Comparison of ENCODE assay signal across 20 cellular contexts in the genomic region with DNA sequence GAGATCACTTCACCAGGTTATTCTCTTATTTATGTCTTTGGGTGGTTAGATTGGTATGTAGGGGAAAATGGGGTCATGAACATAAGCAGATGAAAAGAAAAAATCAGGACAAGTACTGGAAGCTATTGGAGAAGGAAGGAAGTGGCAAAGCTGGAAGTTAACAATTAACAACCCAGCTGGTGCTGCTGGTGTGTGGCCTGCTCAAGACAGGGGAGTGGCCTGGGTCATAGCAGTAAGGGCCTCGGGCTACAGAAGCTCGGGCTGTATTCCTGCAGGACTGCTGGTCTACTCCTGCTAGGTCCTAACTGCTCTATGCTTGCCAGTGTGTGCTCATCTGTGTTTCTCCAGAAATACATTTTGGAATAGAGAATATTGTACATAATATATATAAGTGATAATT. TPM values are rescaled to one million over a fixed set of nuclear protein-coding genes. Genes with fewer than 3 reads are reported as not detected.
DNase-seq lines count a peak whose midpoint lies in the region; ATAC-seq, FAIRE-seq and TF ChIP-seq lines count a peak whose summit lies in the region.
"Had no signal": no experiment of that assay in that cellular context is flagged by ENCODE, and none has a peak within 500 bp of the region (broad histone marks: within the 10 kb centered on the region; RNA-seq: fewer than 3 reads in every experiment).

No MANE protein-coding gene starts in this region.

- H3K27ac ChIP-seq in HepG2 (ENCODE audit: extremely low read length, insufficient read depth, low read length), result no peak overlapping the region
- no peak overlapping the region for H3K27ac ChIP-seq in right lobe of liver
- no peak overlapping the region for H3K27ac ChIP-seq in colonic mucosa
- no peak overlapping the region for H3K27ac ChIP-seq in upper lobe of right lung
- H3K27ac ChIP-seq: breast epithelium, tibial artery had no signal

- peak; percentile 75 for ATAC-seq in HepG2
- ATAC-seq in right lobe of liver, result no peak
- peak; percentile 26 for ATAC-seq in left lobe of liver
- ATAC-seq in upper lobe of right lung, result peak; percentile 91
- no peak for ATAC-seq in GM21381 (IDR thresholded peaks at IDR 0.05; ENCODE audit: unreplicated experiment)
- no peak for ATAC-seq in HG03354 (IDR thresholded peaks at IDR 0.05; ENCODE audit: poor library complexity, severe bottlenecking, unreplicated experiment)
- ATAC-seq: stimulated activated effector memory CD8-positive, alpha-beta T cell treated with anti-CD3 and anti-CD28 coated beads, Interleukin-12 subunit alpha, Interleukin-12 subunit beta, amount 100 ng/mL, for 72 hours had no signal

- H3K9me3 Mint-ChIP-seq in activated CD4-positive, alpha-beta memory T cell treated with anti-CD3 and anti-CD28 coated beads, Interleukin-2, amount 10 ng/mL, durations not matched to agents 7 days and 5 days, result no peaks in the 10 kb centered on the region
- H3K9me3 Mint-ChIP-seq: activated naive CD4-positive, alpha-beta T cell treated with anti-CD3 and anti-CD28 coated beads, Interleukin-2, amount 10 ng/mL, durations not matched to agents 7 days and 5 days; CD4-positive, CD25-positive, alpha-beta regulatory T cell; IgD-negative memory B cell; stimulated activated effector memory CD8-positive, alpha-beta T cell treated with anti-CD3 and anti-CD28 coated beads, Interleukin-12 subunit alpha, Interleukin-12 subunit beta, amount 100 ng/mL, for 72 hours had no signal

- in situ Hi-C loops in HepG2 (cut with HindIII; ENCODE audit: extremely low pct_ligation_motif_present, low pct_unique_long_range_greater_than_20kb), result no loop called here

- POLR2A ChIA-PET in HepG2 (lab: Yijun Ruan, JAX), result no interaction called here
- POLR2A ChIA-PET in activated CD4-positive, alpha-beta memory T cell treated with anti-CD3 and anti-CD28 coated beads, Interleukin-2, amount 10 ng/mL, durations not matched to agents 7 days and 5 days (lab: Charles Lee), result interaction anchor here (1.6 to 2.0 kb wide), 2 partner anchors 17 to 20 kb away, joined by 4 to 7 read pairs; a partner anchor contains a TSS

- TF ChIP-seq POLR2A in HepG2 (IDR thresholded peaks at IDR 0.05; ENCODE audit: insufficient read depth in 1 of 2, low read depth in 2 of 2, low read length in 2 of 2) (no peak), right lobe of liver (IDR thresholded peaks at IDR 0.05) (no peak)

- 53% methylated on average over 2 of the region's 2 CpGs for WGBS in HepG2 (ENCODE audit: low lambda C conversion rate)
- no CpG with 5 or more reads among the region's 2 CpGs for WGBS in right lobe of liver (ENCODE audit: insufficient coverage, low coverage, low lambda C conversion rate, missing lambda C conversion rate)

- no peak for TF ChIP-seq CTCF in HepG2 (CRISPR knock-in tag; IDR thresholded peaks at IDR 0.05)
- TF ChIP-seq CTCF in right lobe of liver (IDR thresholded peaks at IDR 0.05), result no peak
- TF ChIP-seq CTCF in colonic mucosa (IDR thresholded peaks at IDR 0.05), result no peak
- no peak for TF ChIP-seq CTCF in upper lobe of right lung (IDR thresholded peaks at IDR 0.05)

- intact Hi-C loops in HepG2 (cut with micrococcal nuclease; ENCODE audit: unreplicated experiment) (no loop called here), right lobe of liver (cut with DNase I) (no loop called here), colonic mucosa (cut with DNase I) (no loop called here), upper lobe of right lung (cut with DNase I) (no loop called here)

- BruUV-seq in HepG2 (replicated peaks; lab: Mats Ljungman, UMichigan), result no TSS peak

- H3K4me1 ChIP-seq in HepG2 (ENCODE audit: insufficient read depth, low read length), result no peaks in the 10 kb centered on the region
- no peaks in the 10 kb centered on the region for H3K4me1 ChIP-seq in right lobe of liver
- peaks cover 6% of the 10 kb centered on the region for H3K4me1 ChIP-seq in colonic mucosa
- peaks cover 24% of the 10 kb centered on the region for H3K4me1 ChIP-seq in upper lobe of right lung
- H3K4me1 ChIP-seq: breast epithelium had no signal

- CTCF ChIA-PET in HepG2 (lab: Yijun Ruan, JAX; ENCODE audit: low intra/inter-chr PET ratio, low total read pairs), result no interaction called here
- CTCF ChIA-PET in activated CD4-positive, alpha-beta memory T cell treated with anti-CD3 and anti-CD28 coated beads, Interleukin-2, amount 10 ng/mL, durations not matched to agents 7 days and 5 days (lab: Charles Lee), result no interaction called here

- H3K9ac ChIP-seq in HepG2 (ENCODE audit: insufficient read depth, low read depth, low read length), result no peak overlapping the region
- no peak overlapping the region for H3K9ac ChIP-seq in colonic mucosa (ENCODE audit: low read depth in 2 of 2, low read length in 2 of 2)

- H3K36me3 Mint-ChIP-seq in activated CD4-positive, alpha-beta memory T cell treated with anti-CD3 and anti-CD28 coated beads, Interleukin-2, amount 10 ng/mL, durations not matched to agents 7 days and 5 days (ENCODE audit: low read depth), result peaks cover 78% of the 10 kb centered on the region

- no peaks in the 10 kb centered on the region for H3K27me3 Mint-ChIP-seq in activated CD4-positive, alpha-beta memory T cell treated with anti-CD3 and anti-CD28 coated beads, Interleukin-2, amount 10 ng/mL, durations not matched to agents 7 days and 5 days
- H3K27me3 Mint-ChIP-seq: activated naive CD4-positive, alpha-beta T cell treated with anti-CD3 and anti-CD28 coated beads, Interleukin-2, amount 10 ng/mL, durations not matched to agents 7 days and 5 days; CD4-positive, CD25-positive, alpha-beta regulatory T cell; IgD-negative memory B cell had no signal

- TF ChIP-seq EP300 in HepG2 (IDR thresholded peaks at IDR 0.05; ENCODE audit: low read depth in 2 of 2, low read length in 2 of 2) (no peak), HepG2 (CRISPR knock-in tag; IDR thresholded peaks at IDR 0.05; ENCODE audit: borderline replicate concordance) (no peak)

- peak; percentile 32 for DNase-seq in HepG2 (ENCODE audit: low spot score)
- no peak for DNase-seq in right lobe of liver
- peak; percentile 78 for DNase-seq in colonic mucosa
- DNase-seq in left lobe of liver (ENCODE audit: low spot score), result no peak
- DNase-seq in upper lobe of right lung, result no peak
- DNase-seq in activated CD4-positive, alpha-beta memory T cell treated with anti-CD3 and anti-CD28 coated beads, Interleukin-2, amount 10 ng/mL, durations not matched to agents 7 days and 5 days, result no peak
- DNase-seq: activated CD4-positive, alpha-beta T cell treated with anti-CD3 and anti-CD28 coated beads for 1 hour; activated CD8-positive, alpha-beta memory T cell treated with anti-CD3 and anti-CD28 coated beads, Interleukin-2, amount 50 U/mL, for 4 hours; activated naive CD4-positive, alpha-beta T cell treated with anti-CD3 and anti-CD28 coated beads, Interleukin-2, amount 10 ng/mL, durations not matched to agents 7 days and 5 days; CD4-positive, CD25-positive, alpha-beta regulatory T cell; effector CD8-positive, alpha-beta T cell; NCI-H2107; tibial artery had no signal

- no peak for FAIRE-seq in HepG2 (lab: Jason Lieb, UNC)
- FAIRE-seq: A204.1, GM12891 had no signal

- H3K4me1 Mint-ChIP-seq in activated CD4-positive, alpha-beta memory T cell treated with anti-CD3 and anti-CD28 coated beads, Interleukin-2, amount 10 ng/mL, durations not matched to agents 7 days and 5 days, result no peaks in the 10 kb centered on the region
- H3K4me1 Mint-ChIP-seq: activated naive CD4-positive, alpha-beta T cell treated with anti-CD3 and anti-CD28 coated beads, Interleukin-2, amount 10 ng/mL, durations not matched to agents 7 days and 5 days had no signal

- H3K36me3 ChIP-seq in HepG2 (replicated peaks in 1 of 2; ENCODE audit: control insufficient read depth in 1 of 2, insufficient read depth in 2 of 2, low read length in 2 of 2) (peaks cover 6 to 25% of the 10 kb centered on the region in 2 experiments), right lobe of liver (peaks cover 0 to 38% (median 8%) of the 10 kb centered on the region in 4 donors), colonic mucosa (no peaks in the 10 kb centered on the region), upper lobe of right lung (peaks cover 79% of the 10 kb centered on the region)

- no peaks in the 10 kb centered on the region for H4K20me1 ChIP-seq in HepG2 (ENCODE audit: insufficient read depth, low read length)

- H3K27ac Mint-ChIP-seq in activated CD4-positive, alpha-beta memory T cell treated with anti-CD3 and anti-CD28 coated beads, Interleukin-2, amount 10 ng/mL, durations not matched to agents 7 days and 5 days, result no peak overlapping the region
- H3K27ac Mint-ChIP-seq: activated naive CD4-positive, alpha-beta T cell treated with anti-CD3 and anti-CD28 coated beads, Interleukin-2, amount 10 ng/mL, durations not matched to agents 7 days and 5 days had no signal

- H3K9me3 ChIP-seq in HepG2 (ENCODE audit: low read length) (no peaks in the 10 kb centered on the region), right lobe of liver (no peaks in the 10 kb centered on the region), colonic mucosa (no peaks in the 10 kb centered on the region), upper lobe of right lung (no peaks in the 10 kb centered on the region)
- H3K9me3 ChIP-seq: breast epithelium, tibial artery had no signal

- no peak overlapping the region for H2AFZ ChIP-seq in HepG2 (ENCODE audit: low read length)

- no peaks in the 10 kb centered on the region for H3K79me2 ChIP-seq in HepG2 (ENCODE audit: insufficient read depth, low read length)

- no peak overlapping the region for H3K4me2 ChIP-seq in HepG2 (ENCODE audit: low read depth, low read length)

- H3K27me3 ChIP-seq in HepG2 (ENCODE audit: control insufficient read depth in 1 of 2, insufficient read depth in 2 of 2, low read length in 2 of 2) (no peaks in the 10 kb centered on the region), right lobe of liver (no peaks in the 10 kb centered on the region), colonic mucosa (no peaks in the 10 kb centered on the region), upper lobe of right lung (no peaks in the 10 kb centered on the region)
- H3K27me3 ChIP-seq: breast epithelium, tibial artery had no signal

- no peak for TF ChIP-seq RAD21 in HepG2 (CRISPR knock-in tag; IDR thresholded peaks at IDR 0.05)

- no peak overlapping the region for H3K4me3 Mint-ChIP-seq in activated CD4-positive, alpha-beta memory T cell treated with anti-CD3 and anti-CD28 coated beads, Interleukin-2, amount 10 ng/mL, durations not matched to agents 7 days and 5 days
- H3K4me3 Mint-ChIP-seq: activated naive CD4-positive, alpha-beta T cell treated with anti-CD3 and anti-CD28 coated beads, Interleukin-2, amount 10 ng/mL, durations not matched to agents 7 days and 5 days; CD4-positive, CD25-positive, alpha-beta regulatory T cell; IgD-negative memory B cell; stimulated activated effector memory CD8-positive, alpha-beta T cell treated with anti-CD3 and anti-CD28 coated beads, Interleukin-12 subunit alpha, Interleukin-12 subunit beta, amount 100 ng/mL, for 72 hours had no signal

- H3K4me3 ChIP-seq in HepG2 (replicated peaks in 1 of 3; ENCODE audit: insufficient read depth in 1 of 3, low read depth in 2 of 3, low read length in 3 of 3) (no peak overlapping the region), right lobe of liver (no peak overlapping the region), colonic mucosa (no peak overlapping the region), upper lobe of right lung (no peak overlapping the region)
- H3K4me3 ChIP-seq: breast epithelium, tibial artery had no signal

RNA-seq across cellular contexts. Expression of a gene that starts 19.6 kb away (rescaled TPM):
- total RNA-seq in HepG2 (2016; rRNA removed; fragmentation: Illumina TruSeq; extraction: Trizol) (3.4 and 4.0 TPM in 2 replicates), right lobe of liver (1 to 10 TPM; 2.0 to 5.3 (median 2.8) TPM), colonic mucosa (10 to 100 TPM; 23.9 to 32.2 TPM), left lobe of liver (3.1 TPM), upper lobe of right lung (39.5 TPM)
- 0.44 and 0.51 TPM in 2 replicates for total RNA-seq in HepG2 (2016; cell fraction: cytosol; rRNA removed; fragmentation: Illumina TruSeq; extraction: Trizol; ENCODE audit: low read depth)
- 3.1 and 4.3 TPM in 2 replicates for total RNA-seq in HepG2 (2016; cell fraction: insoluble cytoplasmic fraction; rRNA removed; fragmentation: Illumina TruSeq; extraction: Trizol)
- total RNA-seq in HepG2 (2016; cell fraction: membrane; rRNA removed; fragmentation: Illumina TruSeq; extraction: Trizol), result 1.4 and 2.1 TPM in 2 replicates
- total RNA-seq in HepG2 (2016; cell fraction: nucleus; rRNA removed; fragmentation: Illumina TruSeq; extraction: Trizol), result 7.4 and 7.5 TPM in 2 replicates
- polyA plus RNA-seq in HepG2 (2011; rRNA removed), result 8.4 and 10.8 TPM in 2 replicates
- polyA plus RNA-seq in HepG2 (2011; cell fraction: cytosol; rRNA removed), result 5.9 and 6.1 TPM in 2 replicates
- 11.9 and 15.8 TPM in 2 replicates for polyA plus RNA-seq in HepG2 (2011; cell fraction: nucleus; rRNA removed)
- polyA plus RNA-seq in HepG2 (2012), result 4.5 and 4.6 TPM in 2 replicates
- polyA plus RNA-seq in HepG2 (2016; cell fraction: cytosol; fragmentation: Illumina TruSeq; extraction: Trizol; ENCODE audit: low read depth), result 0.19 and 0.22 TPM in 2 replicates
- polyA plus RNA-seq in HepG2 (2016; cell fraction: insoluble cytoplasmic fraction; fragmentation: Illumina TruSeq; extraction: Trizol; ENCODE audit: low read depth), result 2.5 and 2.8 TPM in 2 replicates
- polyA plus RNA-seq in HepG2 (2016; cell fraction: membrane; fragmentation: Illumina TruSeq; extraction: Trizol; ENCODE audit: low read depth), result 0.60 and 1.1 TPM in 2 replicates
- 8.3 and 9.2 TPM in 2 replicates for polyA plus RNA-seq in HepG2 (2016; cell fraction: nucleus; fragmentation: Illumina TruSeq; extraction: Trizol; ENCODE audit: insufficient read depth, low read depth)
- 15.9 and 18.7 TPM in 2 replicates for polyA minus RNA-seq in HepG2 (2011; rRNA and poly(A)+ RNA removed; ENCODE audit: low replicate concordance)
- 4.0 and 4.7 TPM in 2 replicates for polyA minus RNA-seq in HepG2 (2011; cell fraction: cytosol; rRNA and poly(A)+ RNA removed)
- polyA minus RNA-seq in HepG2 (2011; cell fraction: nucleus; rRNA and poly(A)+ RNA removed), result 21.9 and 26.4 TPM in 2 replicates
- 10 to 100 TPM; 16.2 to 18.6 TPM for total RNA-seq in activated CD4-positive, alpha-beta memory T cell treated with anti-CD3 and anti-CD28 coated beads, Interleukin-2, amount 10 ng/mL, durations not matched to agents 7 days and 5 days

Comparison
In these comparisons a context has a peak if more than half of its experiments do, and no peak if none do; other contexts are left out.
1. ATAC-seq: peak in HepG2 (single experiment), left lobe of liver (single experiment) and upper lobe of right lung (single experiment); none in right lobe of liver (0 of 4), GM21381 (single experiment) and HG03354 (single experiment).
2. DNase-seq: peak in HepG2 (single experiment) and colonic mucosa (single experiment); none in right lobe of liver (0 of 3), left lobe of liver (single experiment), upper lobe of right lung (single experiment) and activated CD4-positive, alpha-beta memory T cell treated with anti-CD3 and anti-CD28 coated beads, Interleukin-2, amount 10 ng/mL, durations not matched to agents 7 days and 5 days (single experiment).